ENCODE assay signal across 11 cellular contexts in genomic region chr2:105796791-105797190, GRCh38. TPM values are rescaled to one million over a fixed set of nuclear protein-coding genes. Genes with fewer than 3 reads are reported as not detected.
DNase-seq lines count a peak whose midpoint lies in the region; ATAC-seq and TF ChIP-seq lines count a peak whose summit lies in the region.
"Had no signal": no experiment of that assay in that cellular context is flagged by ENCODE, and none has a peak within 500 bp of the region (broad histone marks: within the 10 kb centered on the region; RNA-seq: fewer than 3 reads in every experiment).

No MANE protein-coding gene starts in this region.

- no peak for TF ChIP-seq EP300 in ovary (IDR thresholded peaks at IDR 0.05)

- H3K36me3 ChIP-seq in tibial artery: no peaks in the 10 kb centered on the region
- H3K36me3 ChIP-seq in ovary: no peaks in the 10 kb centered on the region

- peaks cover 93% of the 10 kb centered on the region for H3K4me1 Mint-ChIP-seq in activated naive CD4-positive, alpha-beta T cell treated with anti-CD3 and anti-CD28 coated beads for 36 hours (ENCODE audit: low read depth)
- peaks cover 91 to 96% (median 95%) of the 10 kb centered on the region in 3 donors for H3K4me1 Mint-ChIP-seq in T-cell
- peaks cover 70% of the 10 kb centered on the region for H3K4me1 Mint-ChIP-seq in glutamatergic neuron (ENCODE audit: low read depth, unreplicated experiment)

- TF ChIP-seq POLR2A in ovary (IDR thresholded peaks at IDR 0.05): no peak

- ATAC-seq in T-cell (replicated peaks in 1 of 4) (no peak), GM21825 (IDR thresholded peaks at IDR 0.05; ENCODE audit: unreplicated experiment) (no peak), GM18909 (IDR thresholded peaks at IDR 0.05; ENCODE audit: poor library complexity, unreplicated experiment) (no peak)

- H3K9me3 Mint-ChIP-seq in activated naive CD4-positive, alpha-beta T cell treated with anti-CD3 and anti-CD28 coated beads for 36 hours: no peaks in the 10 kb centered on the region
- H3K9me3 Mint-ChIP-seq in T-cell (no peaks in the 10 kb centered on the region), glutamatergic neuron (ENCODE audit: unreplicated experiment) (peaks cover 8% of the 10 kb centered on the region)
- H3K9me3 Mint-ChIP-seq: endodermal cell had no signal

- H3K36me3 Mint-ChIP-seq in activated naive CD4-positive, alpha-beta T cell treated with anti-CD3 and anti-CD28 coated beads for 36 hours (ENCODE audit: low read depth): peaks cover 15% of the 10 kb centered on the region
- H3K36me3 Mint-ChIP-seq in T-cell (peaks cover 9% of the 10 kb centered on the region), glutamatergic neuron (ENCODE audit: unreplicated experiment) (peaks cover 5% of the 10 kb centered on the region)

- no peaks in the 10 kb centered on the region for H3K27me3 ChIP-seq in tibial artery
- H3K27me3 ChIP-seq in ovary: no peaks in the 10 kb centered on the region

- H3K27me3 Mint-ChIP-seq in activated naive CD4-positive, alpha-beta T cell treated with anti-CD3 and anti-CD28 coated beads for 36 hours (ENCODE audit: low read depth): no peaks in the 10 kb centered on the region
- no peaks in the 10 kb centered on the region for H3K27me3 Mint-ChIP-seq in T-cell
- peaks cover 2% of the 10 kb centered on the region for H3K27me3 Mint-ChIP-seq in glutamatergic neuron (ENCODE audit: unreplicated experiment)

- H3K4me1 ChIP-seq in tibial artery (peaks cover 0 to 84% (median 57%) of the 10 kb centered on the region in 4 donors), ovary (ENCODE audit: insufficient read depth) (peaks cover 13% of the 10 kb centered on the region)

- H3K27ac ChIP-seq in tibial artery: peak overlapping the region; percentile 9 to 34
- no peak overlapping the region for H3K27ac ChIP-seq in ovary

- no peak for TF ChIP-seq CTCF in glutamatergic neuron (IDR thresholded peaks at IDR 0.05; ENCODE audit: partially characterized antibody, unreplicated experiment)
- no peak for TF ChIP-seq CTCF in tibial artery (IDR thresholded peaks at IDR 0.05)
- no peak for TF ChIP-seq CTCF in ovary (IDR thresholded peaks at IDR 0.05)

- DNase-seq in activated naive CD4-positive, alpha-beta T cell treated with anti-CD3 and anti-CD28 coated beads for 36 hours: no peak
- no peak for DNase-seq in activated naive CD4-positive, alpha-beta T cell treated with anti-CD3 and anti-CD28 coated beads, Interleukin-2, amount 50 U/mL, for 16 hours
- no peak for DNase-seq in T-cell
- DNase-seq in glutamatergic neuron: no peak
- no peak for DNase-seq in tibial artery
- no peak for DNase-seq in ovary
- DNase-seq: NCI-H226 had no signal

- intact Hi-C loops in activated naive CD4-positive, alpha-beta T cell treated with anti-CD3 and anti-CD28 coated beads for 36 hours (cut with micrococcal nuclease): loop anchor here (1.0 to 5.0 kb wide), 4 partner anchors 8 to 771 kb away; no protein-coding TSS in a partner anchor
- intact Hi-C loops in tibial artery (cut with DNase I; ENCODE audit: low total_unique reads) (no loop called here), ovary (cut with DNase I) (no loop called here)

- POLR2A ChIA-PET in T-cell (lab: Charles Lee): no interaction called here

- CTCF ChIA-PET in activated naive CD4-positive, alpha-beta T cell treated with anti-CD3 and anti-CD28 coated beads for 36 hours (lab: Charles Lee): interaction anchor here (0.7 to 4.4 kb wide), 7 partner anchors 19 to 407 kb away, joined by 3 to 17 read pairs (median 3); no protein-coding TSS in a partner anchor
- CTCF ChIA-PET in T-cell (lab: Charles Lee): interaction anchor here in 1 of 2 donors (1.6 kb wide), 1 partner anchor 41 kb away, joined by 5 read pairs; no protein-coding TSS in a partner anchor

- H3K4me3 ChIP-seq in tibial artery: no peak overlapping the region
- no peak overlapping the region for H3K4me3 ChIP-seq in ovary

- peak overlapping the region; percentile 92 for H3K27ac Mint-ChIP-seq in activated naive CD4-positive, alpha-beta T cell treated with anti-CD3 and anti-CD28 coated beads for 36 hours
- H3K27ac Mint-ChIP-seq in T-cell (peak overlapping the region; percentile 98 to 99), glutamatergic neuron (ENCODE audit: unreplicated experiment) (peak overlapping the region; percentile 48)

- peak overlapping the region; percentile 32 for H3K4me3 Mint-ChIP-seq in activated naive CD4-positive, alpha-beta T cell treated with anti-CD3 and anti-CD28 coated beads for 36 hours
- H3K4me3 Mint-ChIP-seq in T-cell (peak overlapping the region; percentile 72 to 80 (median 78)), glutamatergic neuron (ENCODE audit: unreplicated experiment) (no peak overlapping the region)
- H3K4me3 Mint-ChIP-seq: endodermal cell had no signal

- H3K9me3 ChIP-seq in tibial artery (no peaks in the 10 kb centered on the region), ovary (no peaks in the 10 kb centered on the region)
- H3K9me3 ChIP-seq: SK-N-SH had no signal

RNA-seq across cellular contexts. Expression of gene NCK2, which starts 52.1 kb away (rescaled TPM):
- total RNA-seq in activated naive CD4-positive, alpha-beta T cell treated with anti-CD3 and anti-CD28 coated beads for 36 hours: 100 to 1,000 TPM; 106 to 113 TPM
- total RNA-seq in T-cell (100 to 1,000 TPM in 4 of 5 donors, 10 to 100 TPM in 1; 97.7 to 154 (median 120) TPM), glutamatergic neuron (ENCODE audit: unreplicated experiment) (82.4 TPM), ovary (10 to 100 TPM; 16.7 to 42.9 (median 31.2) TPM)
- polyA plus RNA-seq in ovary: 10 to 100 TPM; 22.3 to 38.7 TPM

Comparison
In these comparisons a context has a peak if more than half of its experiments do, and no peak if none do; other contexts are left out.
1. H3K27ac Mint-ChIP-seq: peak in every context shown above with its lines; median percentile 98 in T-cell; 92 in activated naive CD4-positive, alpha-beta T cell treated with anti-CD3 and anti-CD28 coated beads for 36 hours; 48 in glutamatergic neuron.
2. H3K27ac ChIP-seq: peak in tibial artery (2 of 2); none in ovary (0 of 2).